Comparison of ENCODE assay signal across 27 cellular contexts in the genomic region with DNA sequence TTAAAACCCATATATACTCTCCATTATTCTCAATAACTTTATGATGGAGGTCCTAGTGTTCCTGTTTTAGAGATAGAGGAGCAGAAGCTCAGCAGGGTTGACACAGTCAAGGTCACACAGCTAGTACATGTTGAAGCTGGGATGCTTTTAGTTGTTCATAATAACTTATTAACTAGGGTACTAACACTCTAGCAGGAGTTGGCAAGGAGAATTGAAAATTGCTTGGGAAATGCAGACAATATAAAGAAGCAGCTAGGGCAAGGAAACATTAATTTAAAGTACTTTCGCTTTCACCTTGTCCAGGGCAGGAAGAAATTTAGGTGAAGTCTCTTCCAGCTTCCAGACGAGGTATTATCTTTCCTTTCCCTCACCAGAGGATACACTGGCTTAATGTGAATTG.
A peak's percentile ranks its signal among the peaks of the same experiment; 100 is the strongest.
DNase-seq lines count a peak whose midpoint lies in the region; ATAC-seq and TF ChIP-seq lines count a peak whose summit lies in the region.
"Had no signal": no experiment of that assay in that cellular context is flagged by ENCODE, and none has a peak within 500 bp of the region (broad histone marks: within the 10 kb centered on the region; RNA-seq: fewer than 3 reads in every experiment).

No MANE protein-coding gene starts in this region.

- H2AFZ ChIP-seq in DND-41 (ENCODE audit: low read depth, low read length) (peak overlapping the region; percentile 50), Loucy (ENCODE audit: low read length) (peak overlapping the region; percentile 38; the same call in 1 of the 2 replicates), smooth muscle cell (ENCODE audit: low read depth) (no peak overlapping the region)
- H2AFZ ChIP-seq: parathyroid adenoma had no signal

- 17% methylated on average over 2 of the region's 2 CpGs for WGBS in right lobe of liver (ENCODE audit: insufficient coverage, low coverage, low lambda C conversion rate, missing lambda C conversion rate)
- WGBS in lower leg skin, 2 donors, result 63 to 67% methylated on average over 2 of the region's 2 CpGs
- 91% methylated on average over 2 of the region's 2 CpGs for WGBS in smooth muscle cell (ENCODE audit: low lambda C conversion rate)

- H3K9me2 ChIP-seq in Loucy (replicated peaks; ENCODE audit: low read depth, low read length), result no peaks in the 10 kb centered on the region

- intact Hi-C loops in right lobe of liver (cut with DNase I), result no loop called here
- intact Hi-C loops in lower leg skin (cut with DNase I; ENCODE audit: low total_unique reads), result no loop called here

- no peaks in the 10 kb centered on the region for H3K4me1 ChIP-seq in DND-41 (ENCODE audit: insufficient read depth, low read length)
- no peaks in the 10 kb centered on the region for H3K4me1 ChIP-seq in Loucy (ENCODE audit: insufficient read depth, low read length, poor library complexity, severe bottlenecking)
- peaks cover 0 to 18% (median under 1%) of the 10 kb centered on the region in 4 donors for H3K4me1 ChIP-seq in right lobe of liver
- no peaks in the 10 kb centered on the region for H3K4me1 ChIP-seq in smooth muscle cell (ENCODE audit: low read depth)
- H3K4me1 ChIP-seq: Peyer's patch had no signal

- no peaks in the 10 kb centered on the region for H3F3A ChIP-seq in Loucy (ENCODE audit: low read depth)
- H3F3A ChIP-seq in smooth muscle cell (ENCODE audit: low read depth), result no peaks in the 10 kb centered on the region

- H3K4me1 Mint-ChIP-seq in activated T-helper 17 cell treated with anti-CD3 and anti-CD28 coated beads, Interleukin-2, amount 50 U/mL, for 72 hours, result no peaks in the 10 kb centered on the region
- H3K4me1 Mint-ChIP-seq: activated CD4-positive, alpha-beta T cell treated with anti-CD3 and anti-CD28 coated beads for 36 hours had no signal

- H3K36me3 ChIP-seq in DND-41 (ENCODE audit: insufficient read depth, low read length) (no peaks in the 10 kb centered on the region), Loucy (ENCODE audit: insufficient read depth, low read length) (no peaks in the 10 kb centered on the region), right lobe of liver (no peaks in the 10 kb centered on the region), smooth muscle cell (ENCODE audit: low read depth) (no peaks in the 10 kb centered on the region)
- H3K36me3 ChIP-seq: esophagus squamous epithelium, Peyer's patch had no signal

- no peaks in the 10 kb centered on the region for H3K9me3 Mint-ChIP-seq in activated T-helper 17 cell treated with anti-CD3 and anti-CD28 coated beads, Interleukin-2, amount 50 U/mL, for 72 hours
- H3K9me3 Mint-ChIP-seq: activated naive CD4-positive, alpha-beta T cell treated with anti-CD3 and anti-CD28 coated beads, Interleukin-2, amount 50 U/mL, for 72 hours; naive thymus-derived CD4-positive, alpha-beta T cell had no signal

- no peaks in the 10 kb centered on the region for H3K36me3 Mint-ChIP-seq in activated T-helper 17 cell treated with anti-CD3 and anti-CD28 coated beads, Interleukin-2, amount 50 U/mL, for 72 hours (ENCODE audit: low read depth)
- H3K36me3 Mint-ChIP-seq: activated naive CD4-positive, alpha-beta T cell treated with anti-CD3 and anti-CD28 coated beads, Interleukin-2, amount 50 U/mL, for 72 hours; CD4-positive, CD25-positive, alpha-beta regulatory T cell; naive thymus-derived CD4-positive, alpha-beta T cell had no signal

- H3K79me2 ChIP-seq in DND-41 (ENCODE audit: insufficient read depth, low read length), result no peaks in the 10 kb centered on the region
- no peaks in the 10 kb centered on the region for H3K79me2 ChIP-seq in Loucy (ENCODE audit: insufficient read depth, low read length)
- no peaks in the 10 kb centered on the region for H3K79me2 ChIP-seq in smooth muscle cell (ENCODE audit: low read depth)
- H3K79me2 ChIP-seq: parathyroid adenoma had no signal

- H3K4me2 ChIP-seq in DND-41 (ENCODE audit: insufficient read depth, low read length) (peak overlapping the region; percentile 43), Loucy (ENCODE audit: low read depth, low read length, poor library complexity, severe bottlenecking) (peak overlapping the region; percentile 30), smooth muscle cell (no peak overlapping the region)

- DNase-seq in DND-41 (no peak), coronary artery (ENCODE audit: low spot score) (no peak), right lobe of liver (no peak), lower leg skin (ENCODE audit: low spot score in 2 of 2) (no peak), smooth muscle cell (lab: John Stamatoyannopoulos, UW; ENCODE audit: unreplicated experiment) (no peak)
- DNase-seq: activated CD4-positive, alpha-beta T cell treated with anti-CD3 and anti-CD28 coated beads for 36 hours; CD4-positive, CD25-positive, alpha-beta regulatory T cell; cerebellar nuclear complex; DMS153; effector memory CD4-positive, alpha-beta T cell; esophagus squamous epithelium; GDM1; kidney glomerular epithelial cell; naive thymus-derived CD4-positive, alpha-beta T cell; NCI-H1105; NCI-H2029 treated with DMSO at 0.1 percent for 48 hours; NCI-H226; NCI-H82; Peyer's patch; substantia nigra; T-helper 1 cell had no signal

- H3K27me3 ChIP-seq in DND-41 (ENCODE audit: insufficient read depth, low read length, poor library complexity) (no peaks in the 10 kb centered on the region), Loucy (ENCODE audit: insufficient read depth, low read length, poor library complexity, severe bottlenecking) (no peaks in the 10 kb centered on the region), right lobe of liver (no peaks in the 10 kb centered on the region), smooth muscle cell (ENCODE audit: low read depth) (no peaks in the 10 kb centered on the region)
- H3K27me3 ChIP-seq: esophagus squamous epithelium, Peyer's patch had no signal

- TF ChIP-seq CTCF in DND-41 (IDR thresholded peaks at IDR 0.05; ENCODE audit: borderline replicate concordance, extremely low read depth, low read length, poor library complexity, severe bottlenecking) (no peak), Loucy (conservative IDR thresholded peaks at IDR 0.05; ENCODE audit: low read length) (no peak), coronary artery (IDR thresholded peaks at IDR 0.05) (no peak), right lobe of liver (IDR thresholded peaks at IDR 0.05) (no peak), lower leg skin (IDR thresholded peaks at IDR 0.05) (no peak), smooth muscle cell (IDR thresholded peaks at IDR 0.05; ENCODE audit: borderline replicate concordance, insufficient read depth, poor library complexity, severe bottlenecking) (no peak)

- H4K20me1 ChIP-seq in DND-41 (ENCODE audit: insufficient read depth, low read length) (no peaks in the 10 kb centered on the region), Loucy (ENCODE audit: insufficient read depth, low read length, poor library complexity, severe bottlenecking) (no peaks in the 10 kb centered on the region), smooth muscle cell (ENCODE audit: low read depth) (no peaks in the 10 kb centered on the region)

- ATAC-seq in DND-41 (ENCODE audit: insufficient read depth, low read depth), result no peak; the same call in 2 of the 3 replicates
- ATAC-seq in right lobe of liver, result peak; percentile 19 to 91 (median 68)
- ATAC-seq in activated T-helper 17 cell treated with anti-CD3 and anti-CD28 coated beads, Interleukin-2, amount 50 U/mL, for 72 hours (replicated peaks), result no peak
- ATAC-seq in HG02610 (IDR thresholded peaks at IDR 0.05; ENCODE audit: unreplicated experiment), result no peak
- ATAC-seq: activated CD4-positive, alpha-beta T cell treated with anti-CD3 and anti-CD28 coated beads for 36 hours; activated naive CD4-positive, alpha-beta T cell treated with anti-CD3 and anti-CD28 coated beads, Interleukin-2, amount 50 U/mL, for 72 hours; naive thymus-derived CD4-positive, alpha-beta T cell; sciatic nerve had no signal

- TF ChIP-seq POLR2A in right lobe of liver (IDR thresholded peaks at IDR 0.05), result no peak
- no peak for TF ChIP-seq POLR2A in lower leg skin (IDR thresholded peaks at IDR 0.05)

- H3K27ac ChIP-seq in DND-41 (ENCODE audit: low read length) (no peak overlapping the region), coronary artery (no peak overlapping the region), right lobe of liver (no peak overlapping the region), smooth muscle cell (ENCODE audit: low read depth) (no peak overlapping the region)
- H3K27ac ChIP-seq: esophagus squamous epithelium, parathyroid adenoma had no signal

- H3K4me3 ChIP-seq in DND-41 (ENCODE audit: low read depth in 1 of 2, low read length in 2 of 2) (no peak overlapping the region), Loucy (ENCODE audit: low read length, poor library complexity, severe bottlenecking) (peak overlapping the region; percentile 22), coronary artery (peak overlapping the region; percentile 5), right lobe of liver (peak overlapping the region in 1 of 3 donors; percentile 16), lower leg skin (ENCODE audit: low read depth, poor library complexity, severe bottlenecking) (no peak overlapping the region), smooth muscle cell (no peak overlapping the region)

- no peak overlapping the region for H3K27ac Mint-ChIP-seq in activated T-helper 17 cell treated with anti-CD3 and anti-CD28 coated beads, Interleukin-2, amount 50 U/mL, for 72 hours
- H3K27ac Mint-ChIP-seq: activated CD4-positive, alpha-beta T cell treated with anti-CD3 and anti-CD28 coated beads for 36 hours; activated naive CD4-positive, alpha-beta T cell treated with anti-CD3 and anti-CD28 coated beads, Interleukin-2, amount 50 U/mL, for 72 hours; CD4-positive, CD25-positive, alpha-beta regulatory T cell; naive thymus-derived CD4-positive, alpha-beta T cell had no signal

- peaks cover 12% of the 10 kb centered on the region for H3K27me3 Mint-ChIP-seq in activated T-helper 17 cell treated with anti-CD3 and anti-CD28 coated beads, Interleukin-2, amount 50 U/mL, for 72 hours

- H3K9ac ChIP-seq in DND-41 (ENCODE audit: low read depth, low read length) (no peak overlapping the region), Loucy (ENCODE audit: low read depth, low read length, poor library complexity, severe bottlenecking) (no peak overlapping the region), smooth muscle cell (ENCODE audit: low read depth) (no peak overlapping the region)
- H3K9ac ChIP-seq: parathyroid adenoma had no signal

- H3K9me3 ChIP-seq in DND-41 (ENCODE audit: insufficient read depth, low read length, severe bottlenecking) (no peaks in the 10 kb centered on the region), Loucy (ENCODE audit: insufficient read depth, low read depth, low read length) (no peaks in the 10 kb centered on the region), right lobe of liver (no peaks in the 10 kb centered on the region), smooth muscle cell (replicated peaks; ENCODE audit: low read depth) (no peaks in the 10 kb centered on the region)
- H3K9me3 ChIP-seq: esophagus squamous epithelium, Peyer's patch had no signal

- no peak overlapping the region for H3K4me3 Mint-ChIP-seq in activated T-helper 17 cell treated with anti-CD3 and anti-CD28 coated beads, Interleukin-2, amount 50 U/mL, for 72 hours
- H3K4me3 Mint-ChIP-seq: activated CD4-positive, alpha-beta T cell treated with anti-CD3 and anti-CD28 coated beads for 36 hours; CD4-positive, CD25-positive, alpha-beta regulatory T cell had no signal

Comparison
In these comparisons a context has a peak if more than half of its experiments do, and no peak if none do; other contexts are left out.
1. ATAC-seq: peak in right lobe of liver (4 of 4); none in DND-41 (single experiment), activated T-helper 17 cell treated with anti-CD3 and anti-CD28 coated beads, Interleukin-2, amount 50 U/mL, for 72 hours (single experiment) and HG02610 (single experiment).
2. H3K4me3 ChIP-seq: peak in Loucy (single experiment) and coronary artery (single experiment); none in DND-41 (0 of 2), lower leg skin (single experiment) and smooth muscle cell (single experiment).